Comparison of ENCODE assay signal across 1 cellular context in genomic region chr3:115648559-115648958, GRCh38.
TF ChIP-seq lines count a peak whose summit lies in the region.

No MANE protein-coding gene starts in this region.

TF ChIP-seq in HepG2, 621 proteins besides CTCF, POLR2A, EP300 and RAD21:
- TF ChIP-seq FOXJ3 (CRISPR knock-in tag; IDR thresholded peaks at IDR 0.05; ENCODE audit: borderline replicate concordance) (no peak), ZNF142 (CRISPR knock-in tag; IDR thresholded peaks at IDR 0.05) (no peak)
